ENCODE assay signal across 20 cellular contexts in genomic region chr10:4646546-4646945, GRCh38.
DNase-seq lines count a peak whose midpoint lies in the region; ATAC-seq, FAIRE-seq and TF ChIP-seq lines count a peak whose summit lies in the region.
"Had no signal": no experiment of that assay in that cellular context is flagged by ENCODE, and none has a peak within 500 bp of the region (broad histone marks: within the 10 kb centered on the region; RNA-seq: fewer than 3 reads in every experiment).

No MANE protein-coding gene starts in this region.

- no peak for TF ChIP-seq POLR2A in heart left ventricle (IDR thresholded peaks at IDR 0.05)

- H3K36me3 ChIP-seq in heart left ventricle (no peaks in the 10 kb centered on the region), astrocyte (ENCODE audit: insufficient read depth, low read length) (no peaks in the 10 kb centered on the region), smooth muscle cell (ENCODE audit: low read depth) (no peaks in the 10 kb centered on the region), kidney (ENCODE audit: control insufficient read depth in 1 of 2, insufficient read depth in 2 of 2, low read length in 2 of 2) (no peaks in the 10 kb centered on the region)

- WGBS in heart left ventricle, 4 donors, result 44 to 74% (median 52%) methylated on average over 3 of the region's 3 CpGs
- WGBS in right cardiac atrium, result 51% methylated on average over 3 of the region's 3 CpGs
- 25% methylated on average over 3 of the region's 3 CpGs for WGBS in smooth muscle cell (ENCODE audit: low lambda C conversion rate)

- peak overlapping the region; percentile 1 for H2AFZ ChIP-seq in astrocyte (ENCODE audit: low read depth, low read length)
- peak overlapping the region; percentile 38 for H2AFZ ChIP-seq in smooth muscle cell (ENCODE audit: low read depth)

- no peaks in the 10 kb centered on the region for H3K36me3 Mint-ChIP-seq in astrocyte (ENCODE audit: low read depth, unreplicated experiment)

- peak overlapping the region; percentile 11 for H3K4me2 ChIP-seq in astrocyte (ENCODE audit: low read length)
- H3K4me2 ChIP-seq in smooth muscle cell, result peak overlapping the region; percentile 13

- peaks cover 22% of the 10 kb centered on the region for H3K4me1 Mint-ChIP-seq in astrocyte (ENCODE audit: low read depth, unreplicated experiment)

- H4K20me1 ChIP-seq in astrocyte (ENCODE audit: insufficient read depth, low read length), result no peaks in the 10 kb centered on the region
- H4K20me1 ChIP-seq in smooth muscle cell (ENCODE audit: low read depth), result no peaks in the 10 kb centered on the region

- H3K27me3 ChIP-seq in heart left ventricle (no peaks in the 10 kb centered on the region), right cardiac atrium (ENCODE audit: control insufficient read depth, insufficient read depth) (no peaks in the 10 kb centered on the region), astrocyte (ENCODE audit: insufficient read depth, low read length) (no peaks in the 10 kb centered on the region), smooth muscle cell (ENCODE audit: low read depth) (no peaks in the 10 kb centered on the region)

- peak overlapping the region in 8 of 12 donors; percentile 7 to 50 (median 26) for H3K27ac ChIP-seq in heart left ventricle
- H3K27ac ChIP-seq in right cardiac atrium (ENCODE audit: low read length), result no peak overlapping the region
- H3K27ac ChIP-seq in astrocyte (ENCODE audit: low read depth, low read length), result peak overlapping the region; percentile 42
- H3K27ac ChIP-seq in smooth muscle cell (ENCODE audit: low read depth), result peak overlapping the region; percentile 95
- H3K27ac ChIP-seq in kidney (ENCODE audit: low read depth in 2 of 2, low read length in 2 of 2), result no peak overlapping the region
- H3K27ac ChIP-seq: C4-2B had no signal

- H3K4me3 ChIP-seq in heart left ventricle (no peak overlapping the region), right cardiac atrium (ENCODE audit: low read length) (no peak overlapping the region), astrocyte (ENCODE audit: insufficient read depth, low read depth, low read length) (no peak overlapping the region), fibroblast of mammary gland (ENCODE audit: control insufficient read depth, low read depth, low read length) (no peak overlapping the region), smooth muscle cell (no peak overlapping the region), kidney (ENCODE audit: low read length in 2 of 2) (no peak overlapping the region)

- H3K27ac Mint-ChIP-seq in astrocyte (ENCODE audit: unreplicated experiment), result peak overlapping the region; percentile 93

- no peak overlapping the region for H3K4me3 Mint-ChIP-seq in astrocyte (ENCODE audit: unreplicated experiment)

- ATAC-seq in heart left ventricle (no peak), right cardiac atrium (no peak), HG03378 (IDR thresholded peaks at IDR 0.05; ENCODE audit: unreplicated experiment) (no peak), GM21786 (IDR thresholded peaks at IDR 0.05; ENCODE audit: unreplicated experiment) (no peak)

- no peaks in the 10 kb centered on the region for H3K27me3 Mint-ChIP-seq in astrocyte (ENCODE audit: low read depth, unreplicated experiment)

- H3K9me3 Mint-ChIP-seq in astrocyte (ENCODE audit: unreplicated experiment), result no peaks in the 10 kb centered on the region

- H3K79me2 ChIP-seq in astrocyte (ENCODE audit: insufficient read depth, low read length) (no peaks in the 10 kb centered on the region), smooth muscle cell (ENCODE audit: low read depth) (no peaks in the 10 kb centered on the region)

- DNase-seq in heart left ventricle (no peak), right cardiac atrium (no peak), astrocyte (ENCODE audit: low read depth) (peak; percentile 55), fibroblast of mammary gland (ENCODE audit: low read depth) (peak; percentile 57), smooth muscle cell (lab: John Stamatoyannopoulos, UW; ENCODE audit: unreplicated experiment) (no peak), kidney (no peak)
- DNase-seq: COR-L47, GDM1, MV-4-11, NCI-H1436, NCI-H2029 treated with DMSO at 0.1 percent for 48 hours, NCI-H510A, NCI-H82, RPMI8226 had no signal

- TF ChIP-seq CTCF in heart left ventricle (IDR thresholded peaks at IDR 0.05) (no peak), astrocyte (IDR thresholded peaks at IDR 0.05; ENCODE audit: insufficient read depth, low read depth, low read length) (no peak), fibroblast of mammary gland (conservative IDR thresholded peaks at IDR 0.05; ENCODE audit: control insufficient read depth, insufficient read depth, low read depth, low read length) (no peak), smooth muscle cell (IDR thresholded peaks at IDR 0.05; ENCODE audit: borderline replicate concordance, insufficient read depth, poor library complexity, severe bottlenecking) (no peak), kidney (IDR thresholded peaks at IDR 0.05; ENCODE audit: borderline replicate concordance, extremely low read depth, insufficient read depth) (no peak)

- FAIRE-seq in astrocyte (lab: Jason Lieb, UNC) (peak; percentile 65), kidney (lab: Jason Lieb, UNC) (no peak)
- FAIRE-seq: A204.1, H1, HTR-8/SVneo had no signal

- intact Hi-C loops in heart left ventricle (cut with DNase I), result loop anchor here in 2 of 10 donors (10.0 kb wide), 2 partner anchors 122 to 132 kb away; no protein-coding TSS in a partner anchor
- intact Hi-C loops in right cardiac atrium (cut with DNase I), result loop anchor here in 2 of 4 donors (5.0 to 10.0 kb wide), 2 partner anchors 129 to 132 kb away; no protein-coding TSS in a partner anchor
- intact Hi-C loops in kidney (cut with DNase I), result no loop called here

- H3K4me1 ChIP-seq in heart left ventricle, result peaks cover 0 to 45% (median 32%) of the 10 kb centered on the region in 12 donors
- peaks cover 2% of the 10 kb centered on the region for H3K4me1 ChIP-seq in right cardiac atrium (ENCODE audit: control insufficient read depth, insufficient read depth, low read length)
- peaks cover 6% of the 10 kb centered on the region for H3K4me1 ChIP-seq in astrocyte (ENCODE audit: insufficient read depth, low read length)
- peaks cover 14% of the 10 kb centered on the region for H3K4me1 ChIP-seq in smooth muscle cell (ENCODE audit: low read depth)
- no peaks in the 10 kb centered on the region for H3K4me1 ChIP-seq in kidney (ENCODE audit: control insufficient read depth in 1 of 2, insufficient read depth in 1 of 2, low read depth in 1 of 2, low read length in 2 of 2)

- H3K9ac ChIP-seq in astrocyte (ENCODE audit: low read length) (peak overlapping the region; percentile 23), smooth muscle cell (ENCODE audit: low read depth) (peak overlapping the region; percentile 78), kidney (ENCODE audit: low read length in 2 of 2) (no peak overlapping the region)

- H3K9me3 ChIP-seq in heart left ventricle, result no peaks in the 10 kb centered on the region
- H3K9me3 ChIP-seq in right cardiac atrium (ENCODE audit: control insufficient read depth, low read length), result no peaks in the 10 kb centered on the region
- H3K9me3 ChIP-seq in astrocyte (ENCODE audit: insufficient read depth, low read depth, low read length), result no peaks in the 10 kb centered on the region
- H3K9me3 ChIP-seq in smooth muscle cell (replicated peaks; ENCODE audit: low read depth), result no peaks in the 10 kb centered on the region
- H3K9me3 ChIP-seq in kidney (ENCODE audit: control insufficient read depth in 1 of 2, low read length in 2 of 2), result no peaks in the 10 kb centered on the region

- peaks cover 5% of the 10 kb centered on the region for H3F3A ChIP-seq in smooth muscle cell (ENCODE audit: low read depth)

Comparison
In these comparisons a context has a peak if more than half of its experiments do, and no peak if none do; other contexts are left out.
1. H3K27ac ChIP-seq: peak in heart left ventricle (8 of 12), astrocyte (single experiment) and smooth muscle cell (single experiment); none in right cardiac atrium (single experiment) and kidney (0 of 2).
2. DNase-seq: peak in astrocyte (single experiment) and fibroblast of mammary gland (single experiment); none in heart left ventricle (0 of 5), right cardiac atrium (0 of 3), smooth muscle cell (single experiment) and kidney (single experiment).
3. H3K9ac ChIP-seq: peak in astrocyte (single experiment) and smooth muscle cell (single experiment); none in kidney (0 of 2).